ENCODE assay signal across 1 cellular context in genomic region chr17:36854982-36855381, GRCh38.
TF ChIP-seq lines count a peak whose summit lies in the region.

No MANE protein-coding gene starts in this region.

TF ChIP-seq in GM12878, 131 proteins besides CTCF, POLR2A, EP300 and RAD21 (continued from another document):
- TF ChIP-seq ZNF274 (IDR thresholded peaks at IDR 0.05; ENCODE audit: insufficient read depth, insufficient read length) (no peak), ESRRA (IDR thresholded peaks at IDR 0.05; ENCODE audit: low read length) (no peak), ZNF592 (IDR thresholded peaks at IDR 0.05) (no peak), KDM1A (IDR thresholded peaks at IDR 0.05; ENCODE audit: borderline replicate concordance) (no peak), TARDBP (IDR thresholded peaks at IDR 0.05; ENCODE audit: borderline replicate concordance) (no peak), ZBTB40 (IDR thresholded peaks at IDR 0.05; ENCODE audit: borderline replicate concordance) (no peak), KLF5 (IDR thresholded peaks at IDR 0.05; ENCODE audit: partially characterized antibody) (no peak)
